Comparison of ENCODE assay signal across 27 cellular contexts in the genomic region with DNA sequence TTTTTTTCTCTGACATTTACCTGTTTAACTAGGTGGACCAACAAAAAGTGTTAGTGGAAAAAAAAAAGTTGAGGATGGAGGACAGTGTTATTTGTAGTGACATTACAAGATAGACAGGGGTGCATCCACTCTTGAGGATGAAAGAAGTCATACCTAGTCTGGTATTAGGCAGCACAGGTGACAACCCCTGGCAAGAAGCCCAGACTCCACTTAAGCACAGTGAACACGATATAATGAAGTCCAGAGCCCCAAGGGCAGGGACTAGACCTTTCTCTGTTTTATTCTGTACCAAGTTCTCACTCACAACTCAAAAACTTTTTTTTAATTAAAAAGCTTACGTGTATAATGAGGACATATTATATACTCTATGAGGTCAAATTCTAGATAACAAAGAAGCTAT.
A peak's percentile ranks its signal among the peaks of the same experiment; 100 is the strongest.
DNase-seq lines count a peak whose midpoint lies in the region; ATAC-seq and TF ChIP-seq lines count a peak whose summit lies in the region.
"Had no signal": no experiment of that assay in that cellular context is flagged by ENCODE, and none has a peak within 500 bp of the region (broad histone marks: within the 10 kb centered on the region; RNA-seq: fewer than 3 reads in every experiment).

No MANE protein-coding gene starts in this region.

- DNase-seq in DMS153 treated with DMSO at 0.1 percent for 48 hours (lab: John Stamatoyannopoulos, UW; ENCODE audit: unreplicated experiment) (peak; percentile 81), NCI-H1105 (lab: John Stamatoyannopoulos, UW) (peak; percentile 84), NCI-H345 (lab: John Stamatoyannopoulos, UW) (peak; percentile 88), RPMI8226 (peak; percentile 40), HEK293T (ENCODE audit: extremely low spot score) (no peak)
- DNase-seq in activated CD8-positive, alpha-beta memory T cell treated with anti-CD3 and anti-CD28 coated beads, Interleukin-2, amount 10 ng/mL, durations not matched to agents 7 days and 5 days: no peak
- DNase-seq: activated CD8-positive, alpha-beta memory T cell treated with anti-CD3 and anti-CD28 coated beads, Interleukin-2, amount 50 U/mL, for 4 hours; aorta; caudate nucleus; CD4-positive, alpha-beta T cell; dorsolateral prefrontal cortex; head of caudate nucleus; Kasumi-1; natural killer cell; NCI-H1048; NK-92 treated with Interleukin-12 subunit alpha and Interleukin-12 subunit beta, amount 100 ng/mL, for 24 hours; stimulated activated CD4-positive, alpha-beta T cell treated with anti-CD3 and anti-CD28 coated beads, Interleukin-4, amount 100 ng/mL, for 24 hours; stimulated activated naive CD8-positive, alpha-beta T cell treated with anti-CD3 and anti-CD28 coated beads, Interleukin-15, Interleukin-2, amounts not matched to agents 100 U/mL and 50 U/mL, for 24 hours; tibial artery; WERI-Rb-1 had no signal

- POLR2A ChIA-PET in HEK293T (lab: Yijun Ruan, JAX): no interaction called here

- H3K4me3 Mint-ChIP-seq in activated CD8-positive, alpha-beta memory T cell treated with anti-CD3 and anti-CD28 coated beads, Interleukin-2, amount 10 ng/mL, durations not matched to agents 7 days and 5 days: no peak overlapping the region
- H3K4me3 Mint-ChIP-seq: activated T-helper 17 cell treated with anti-CD3 and anti-CD28 coated beads, Interleukin-2, amount 50 U/mL, for 72 hours; CD4-positive, alpha-beta T cell; mesothelial cell of epicardium; natural killer cell had no signal

- no peaks in the 10 kb centered on the region for H3K36me3 Mint-ChIP-seq in activated CD8-positive, alpha-beta memory T cell treated with anti-CD3 and anti-CD28 coated beads, Interleukin-2, amount 10 ng/mL, durations not matched to agents 7 days and 5 days
- H3K36me3 Mint-ChIP-seq: activated naive CD4-positive, alpha-beta T cell treated with anti-CD3 and anti-CD28 coated beads, Interleukin-2, amount 50 U/mL, for 72 hours; mesothelial cell of epicardium; natural killer cell had no signal

- no peak overlapping the region for H3K27ac Mint-ChIP-seq in activated CD8-positive, alpha-beta memory T cell treated with anti-CD3 and anti-CD28 coated beads, Interleukin-2, amount 10 ng/mL, durations not matched to agents 7 days and 5 days
- H3K27ac Mint-ChIP-seq: activated naive CD4-positive, alpha-beta T cell treated with anti-CD3 and anti-CD28 coated beads, Interleukin-2, amount 50 U/mL, for 72 hours; activated T-helper 17 cell treated with anti-CD3 and anti-CD28 coated beads, Interleukin-2, amount 50 U/mL, for 72 hours; CD4-positive, alpha-beta T cell; mesothelial cell of epicardium; natural killer cell had no signal

- ATAC-seq in HG03457 (IDR thresholded peaks at IDR 0.05; ENCODE audit: unreplicated experiment): no peak
- no peak for ATAC-seq in HG02759 (IDR thresholded peaks at IDR 0.05; ENCODE audit: unreplicated experiment)
- no peak for ATAC-seq in activated CD8-positive, alpha-beta memory T cell treated with anti-CD3 and anti-CD28 coated beads, Interleukin-2, amount 10 ng/mL, durations not matched to agents 7 days and 5 days
- ATAC-seq: activated naive CD4-positive, alpha-beta T cell treated with anti-CD3 and anti-CD28 coated beads, Interleukin-2, amount 50 U/mL, for 72 hours; activated T-helper 17 cell treated with anti-CD3 and anti-CD28 coated beads, Interleukin-2, amount 50 U/mL, for 72 hours; left lobe of liver; natural killer cell; Panc1; stimulated activated naive CD8-positive, alpha-beta T cell treated with anti-CD3 and anti-CD28 coated beads, Interleukin-15, Interleukin-2, amounts not matched to agents 100 U/mL and 50 U/mL, for 24 hours had no signal

- no peaks in the 10 kb centered on the region for H3K27me3 Mint-ChIP-seq in activated CD8-positive, alpha-beta memory T cell treated with anti-CD3 and anti-CD28 coated beads, Interleukin-2, amount 10 ng/mL, durations not matched to agents 7 days and 5 days
- H3K27me3 Mint-ChIP-seq: activated T-helper 17 cell treated with anti-CD3 and anti-CD28 coated beads, Interleukin-2, amount 50 U/mL, for 72 hours; CD4-positive, alpha-beta T cell had no signal

- CTCF ChIA-PET in activated CD8-positive, alpha-beta memory T cell treated with anti-CD3 and anti-CD28 coated beads, Interleukin-2, amount 10 ng/mL, durations not matched to agents 7 days and 5 days (lab: Charles Lee): no interaction called here
- CTCF ChIA-PET in HEK293T (lab: Yijun Ruan, JAX): no interaction called here

- peaks cover 5% of the 10 kb centered on the region for H3K9me3 Mint-ChIP-seq in activated CD8-positive, alpha-beta memory T cell treated with anti-CD3 and anti-CD28 coated beads, Interleukin-2, amount 10 ng/mL, durations not matched to agents 7 days and 5 days (ENCODE audit: low read depth)
- H3K9me3 Mint-ChIP-seq: mesothelial cell of epicardium had no signal

- H3K4me1 Mint-ChIP-seq in activated CD8-positive, alpha-beta memory T cell treated with anti-CD3 and anti-CD28 coated beads, Interleukin-2, amount 10 ng/mL, durations not matched to agents 7 days and 5 days: no peaks in the 10 kb centered on the region
- H3K4me1 Mint-ChIP-seq: activated T-helper 17 cell treated with anti-CD3 and anti-CD28 coated beads, Interleukin-2, amount 50 U/mL, for 72 hours; mesothelial cell of epicardium; natural killer cell had no signal

TF ChIP-seq in HEK293T, 16 proteins besides CTCF, POLR2A, EP300 and RAD21:
- TF ChIP-seq FOXK2 (IDR thresholded peaks at IDR 0.05) (no peak), SP1 (IDR thresholded peaks at IDR 0.05) (no peak), BHLHE40 (IDR thresholded peaks at IDR 0.05; ENCODE audit: borderline replicate concordance) (no peak), ELF4 (IDR thresholded peaks at IDR 0.05) (no peak), PKNOX1 (IDR thresholded peaks at IDR 0.05) (no peak), ZNF384 (IDR thresholded peaks at IDR 0.05) (no peak), FOXM1 (IDR thresholded peaks at IDR 0.05; ENCODE audit: borderline replicate concordance) (no peak), TARDBP (IDR thresholded peaks at IDR 0.05) (no peak)

Comparison
In these comparisons a context has a peak if more than half of its experiments do, and no peak if none do; other contexts are left out.
1. DNase-seq: peak in DMS153 treated with DMSO at 0.1 percent for 48 hours (single experiment), NCI-H1105 (single experiment), NCI-H345 (single experiment) and RPMI8226 (single experiment); none in activated CD8-positive, alpha-beta memory T cell treated with anti-CD3 and anti-CD28 coated beads, Interleukin-2, amount 10 ng/mL, durations not matched to agents 7 days and 5 days (single experiment) and HEK293T (single experiment).